Comparison of ENCODE assay signal across 15 cellular contexts in the genomic region with DNA sequence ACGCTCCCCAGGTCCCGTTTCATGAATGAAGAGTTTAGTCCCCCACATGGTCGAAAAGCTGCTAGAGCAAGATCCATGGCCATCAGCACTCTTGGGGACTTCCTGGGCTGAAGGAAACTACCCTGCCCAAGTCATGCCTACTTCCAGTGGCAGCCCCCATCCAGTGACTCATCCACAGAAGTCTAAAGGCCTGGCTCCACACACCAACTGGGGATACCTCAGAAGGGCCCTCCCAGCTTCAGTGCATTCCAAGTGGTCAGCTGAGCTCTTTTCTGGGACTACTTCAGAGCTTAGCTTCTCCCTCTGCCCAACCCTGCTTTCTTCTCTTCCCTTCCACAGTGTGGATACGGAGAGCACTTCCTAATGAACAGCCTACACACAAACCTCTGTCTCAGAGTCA.
DNase-seq lines count a peak whose midpoint lies in the region; ATAC-seq, FAIRE-seq and TF ChIP-seq lines count a peak whose summit lies in the region.
"Had no signal": no experiment of that assay in that cellular context is flagged by ENCODE, and none has a peak within 500 bp of the region (broad histone marks: within the 10 kb centered on the region; RNA-seq: fewer than 3 reads in every experiment).

No MANE protein-coding gene starts in this region.

- no peaks in the 10 kb centered on the region for H4K20me1 ChIP-seq in K562 (replicated peaks; ENCODE audit: control insufficient read depth, insufficient read depth, low read length)

- TF ChIP-seq EP300 in K562 (IDR thresholded peaks at IDR 0.05; ENCODE audit: low read length) (no peak), stomach (IDR thresholded peaks at IDR 0.05) (no peak)

- intact Hi-C loops in K562 (cut with micrococcal nuclease): loop anchor here (5.0 kb wide), 2 partner anchors 48 to 198 kb away; no protein-coding TSS in a partner anchor
- intact Hi-C loops in kidney (cut with DNase I): loop anchor here (10.0 kb wide), 2 partner anchors 121 to 151 kb away; no protein-coding TSS in a partner anchor
- intact Hi-C loops in posterior cingulate gyrus (cut with DNase I): loop anchor here (5.0 kb wide), 1 partner anchor 43 kb away; no protein-coding TSS in a partner anchor
- intact Hi-C loops in stomach (cut with DNase I; ENCODE audit: low total_unique reads): loop anchor here (10.0 kb wide), 1 partner anchor 121 kb away; no protein-coding TSS in a partner anchor

- H3K27ac ChIP-seq in K562 (ENCODE audit: extremely low read depth, low read depth, low read length) (no peak overlapping the region), kidney (ENCODE audit: low read depth in 2 of 2, low read length in 2 of 2) (peak overlapping the region; percentile 33 to 36), stomach (peak overlapping the region in 2 of 5 donors; percentile 34 to 78)
- H3K27ac ChIP-seq: HL-60 had no signal

- no peaks in the 10 kb centered on the region for H3K9me3 ChIP-seq in K562 (replicated peaks; ENCODE audit: control insufficient read depth, insufficient read depth, low read depth, low read length)
- H3K9me3 ChIP-seq in kidney (ENCODE audit: control insufficient read depth in 1 of 2, low read length in 2 of 2): no peaks in the 10 kb centered on the region
- H3K9me3 ChIP-seq in stomach: no peaks in the 10 kb centered on the region

- no peak overlapping the region for H3K4me2 ChIP-seq in K562 (ENCODE audit: insufficient read depth, low read length)

- H3K27me3 Mint-ChIP-seq in effector memory CD8-positive, alpha-beta T cell: peaks cover 0 to 10% of the 10 kb centered on the region in 2 donors
- H3K27me3 Mint-ChIP-seq: activated naive CD8-positive, alpha-beta T cell treated with anti-CD3 and anti-CD28 coated beads, Interleukin-2, amount 10 ng/mL, durations not matched to agents 7 days and 5 days had no signal

- H3K36me3 ChIP-seq in K562 (ENCODE audit: control insufficient read depth, insufficient read depth, low read length) (no peaks in the 10 kb centered on the region), kidney (ENCODE audit: control insufficient read depth in 1 of 2, insufficient read depth in 2 of 2, low read length in 2 of 2) (no peaks in the 10 kb centered on the region), stomach (no peaks in the 10 kb centered on the region)

- TF ChIP-seq CTCF in K562 (IDR thresholded peaks at IDR 0.05 in 2 of 3, conservative IDR thresholded peaks at IDR 0.05 in 1 of 3; ENCODE audit: insufficient read depth in 2 of 3, low read depth in 1 of 3, low read length in 3 of 3): no peak
- TF ChIP-seq CTCF in kidney (IDR thresholded peaks at IDR 0.05; ENCODE audit: borderline replicate concordance, extremely low read depth, insufficient read depth): no peak
- no peak for TF ChIP-seq CTCF in stomach (IDR thresholded peaks at IDR 0.05)

- H3K27ac Mint-ChIP-seq in effector memory CD8-positive, alpha-beta T cell: no peak overlapping the region
- H3K27ac Mint-ChIP-seq: activated naive CD8-positive, alpha-beta T cell treated with anti-CD3 and anti-CD28 coated beads, Interleukin-2, amount 10 ng/mL, durations not matched to agents 7 days and 5 days had no signal

- no peak for TF ChIP-seq POLR2A in K562 (conservative IDR thresholded peaks at IDR 0.05)
- TF ChIP-seq POLR2A in stomach (IDR thresholded peaks at IDR 0.05): no peak

- TF ChIP-seq RAD21 in K562 (CRISPR knock-in tag; conservative IDR thresholded peaks at IDR 0.05 in 1 of 2, IDR thresholded peaks at IDR 0.05 in 1 of 2): no peak

- H3K4me1 ChIP-seq in K562 (replicated peaks in 1 of 2; ENCODE audit: control insufficient read depth in 2 of 2, insufficient read depth in 2 of 2, low read length in 2 of 2) (peaks cover 4 to 31% of the 10 kb centered on the region in 2 experiments; a peak in 3 of 5 replicates), kidney (ENCODE audit: control insufficient read depth in 1 of 2, insufficient read depth in 1 of 2, low read depth in 1 of 2, low read length in 2 of 2) (peaks cover 28 to 32% of the 10 kb centered on the region in 2 donors), stomach (peaks cover 36 to 83% (median 65%) of the 10 kb centered on the region in 4 donors)

- H3K9ac ChIP-seq in K562 (ENCODE audit: insufficient read depth in 1 of 2, low read depth in 2 of 2, low read length in 2 of 2) (no peak overlapping the region; a peak in 1 of 4 replicates), kidney (ENCODE audit: low read length in 2 of 2) (no peak overlapping the region)

- no peak for FAIRE-seq in K562 (lab: Jason Lieb, UNC)
- FAIRE-seq in kidney (lab: Jason Lieb, UNC): no peak

- no peaks in the 10 kb centered on the region for H3K79me2 ChIP-seq in K562 (ENCODE audit: control insufficient read depth, insufficient read depth, low read length)

- no peaks in the 10 kb centered on the region for H3K36me3 Mint-ChIP-seq in effector memory CD8-positive, alpha-beta T cell (ENCODE audit: insufficient read depth)
- H3K36me3 Mint-ChIP-seq: activated naive CD8-positive, alpha-beta T cell treated with anti-CD3 and anti-CD28 coated beads, Interleukin-2, amount 10 ng/mL, durations not matched to agents 7 days and 5 days had no signal

- 65% methylated on average over 4 of the region's 4 CpGs for WGBS in K562 (ENCODE audit: insufficient coverage, low coverage, missing lambda C conversion rate)
- 86 to 97% (median 92%) methylated on average over 4 of the region's 4 CpGs for WGBS in stomach, 5 donors

- ATAC-seq in K562 (no peak; the same call in 2 of the 3 replicates), GM19452 (IDR thresholded peaks at IDR 0.05; ENCODE audit: unreplicated experiment) (no peak)
- ATAC-seq in effector memory CD8-positive, alpha-beta T cell (replicated peaks): no peak

- POLR2A ChIA-PET in K562 (lab: Yijun Ruan, JAX): interaction anchor here (0.6 to 3.5 kb wide), 8 partner anchors 12 to 163 kb away, joined by 3 to 19 read pairs (median 3); no protein-coding TSS in a partner anchor

- H2AFZ ChIP-seq in K562 (ENCODE audit: low read depth, low read length): no peak overlapping the region

- H3K9me3 Mint-ChIP-seq in effector memory CD8-positive, alpha-beta T cell: no peaks in the 10 kb centered on the region
- H3K9me3 Mint-ChIP-seq: activated naive CD8-positive, alpha-beta T cell treated with anti-CD3 and anti-CD28 coated beads, Interleukin-2, amount 10 ng/mL, durations not matched to agents 7 days and 5 days; neural crest cell had no signal

- BruUV-seq in K562 (replicated peaks; lab: Mats Ljungman, UMichigan): no TSS peak

- no peaks in the 10 kb centered on the region for H3K4me1 Mint-ChIP-seq in effector memory CD8-positive, alpha-beta T cell (ENCODE audit: low read depth in 2 of 2)

- H3K4me3 Mint-ChIP-seq in effector memory CD8-positive, alpha-beta T cell: no peak overlapping the region
- H3K4me3 Mint-ChIP-seq: activated naive CD8-positive, alpha-beta T cell treated with anti-CD3 and anti-CD28 coated beads, Interleukin-2, amount 10 ng/mL, durations not matched to agents 7 days and 5 days; neural crest cell had no signal

- no peaks in the 10 kb centered on the region for H3K9me1 ChIP-seq in K562 (ENCODE audit: control insufficient read depth, insufficient read depth, low read length)

- H3K4me3 ChIP-seq in K562 (no peak overlapping the region), kidney (ENCODE audit: low read length in 2 of 2) (no peak overlapping the region), stomach (no peak overlapping the region)

- DNase-seq in A172 (ENCODE audit: low spot score): peak; percentile 88
- DNase-seq in HT1080 (ENCODE audit: low read depth): peak; percentile 87
- DNase-seq in K562 (ENCODE audit: extremely low read depth in 1 of 4, low spot score in 3 of 4): no peak
- no peak for DNase-seq in kidney
- no peak for DNase-seq in posterior cingulate gyrus
- DNase-seq in effector memory CD8-positive, alpha-beta T cell: no peak
- DNase-seq in stomach: no peak
- DNase-seq: activated naive CD8-positive, alpha-beta T cell treated with anti-CD3 and anti-CD28 coated beads, Interleukin-2, amount 10 ng/mL, durations not matched to agents 7 days and 5 days; DND-41; NCI-H1417 treated with DMSO at 0.1 percent for 48 hours; stimulated activated CD4-positive, alpha-beta T cell treated with anti-CD3 and anti-CD28 coated beads, Interleukin-1b, Interleukin-23, amount 100 ng/mL, for 48 hours; stimulated activated naive CD4-positive, alpha-beta T cell had no signal

- H3K27me3 ChIP-seq in K562 (ENCODE audit: control insufficient read depth in 2 of 2, insufficient read depth in 2 of 2, low read length in 2 of 2) (no peaks in the 10 kb centered on the region), stomach (no peaks in the 10 kb centered on the region)

- in situ Hi-C loops in K562 (cut with MboI): loop anchor here (10.0 kb wide), 1 partner anchor 261 kb away; no protein-coding TSS in a partner anchor

- CTCF ChIA-PET in K562 (lab: Yijun Ruan, JAX; ENCODE audit: low intra/inter-chr PET ratio): no interaction called here

TF ChIP-seq in K562, 482 proteins besides CTCF, POLR2A, EP300 and RAD21 (continues in another document):
- no peak for TF ChIP-seq BRF1 (IDR thresholded peaks at IDR 0.05; ENCODE audit: borderline replicate concordance, extremely low read depth, insufficient read length)
- TF ChIP-seq KAT2B (IDR thresholded peaks at IDR 0.05; ENCODE audit: low read depth, low read length): no peak
- no peak for TF ChIP-seq CBX3 (IDR thresholded peaks at IDR 0.05; ENCODE audit: borderline replicate concordance in 1 of 2, low read length in 2 of 2)
- TF ChIP-seq, protein P1, sequence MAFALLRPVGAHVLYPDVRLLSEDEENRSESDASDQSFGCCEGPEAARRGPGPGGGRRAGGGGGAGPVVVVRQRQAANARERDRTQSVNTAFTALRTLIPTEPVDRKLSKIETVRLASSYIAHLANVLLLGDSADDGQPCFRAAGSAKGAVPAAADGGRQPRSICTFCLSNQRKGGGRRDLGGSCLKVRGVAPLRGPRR (CRISPR knock-in tag; IDR thresholded peaks at IDR 0.05): no peak
- TF ChIP-seq ZNF507 (tag; conservative IDR thresholded peaks at IDR 0.05): no peak
- no peak for TF ChIP-seq LARP7 (IDR thresholded peaks at IDR 0.05)
- peak; percentile 18; the same call in 1 of the 2 replicates for TF ChIP-seq JUND (IDR thresholded peaks at IDR 0.05; ENCODE audit: borderline replicate concordance, low read depth, low read length)
- TF ChIP-seq JUND (tag; IDR thresholded peaks at IDR 0.05; ENCODE audit: borderline replicate concordance, low read depth, low read length): no peak
- TF ChIP-seq, protein P2, sequence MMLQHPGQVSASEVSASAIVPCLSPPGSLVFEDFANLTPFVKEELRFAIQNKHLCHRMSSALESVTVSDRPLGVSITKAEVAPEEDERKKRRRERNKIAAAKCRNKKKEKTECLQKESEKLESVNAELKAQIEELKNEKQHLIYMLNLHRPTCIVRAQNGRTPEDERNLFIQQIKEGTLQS (IDR thresholded peaks at IDR 0.05): peak; percentile 22; the same call in 1 of the 2 replicates
- TF ChIP-seq, protein P2 (CRISPR knock-in tag; conservative IDR thresholded peaks at IDR 0.05): no peak
- no peak for TF ChIP-seq RBM39 (optimal IDR thresholded peaks at IDR 0.05; ENCODE audit: low read depth, low read length)

Comparison
In these comparisons a context has a peak if more than half of its experiments do, and no peak if none do; other contexts are left out.
1. DNase-seq: peak in A172 (single experiment) and HT1080 (single experiment); none in K562 (0 of 4), kidney (single experiment), posterior cingulate gyrus (0 of 10), effector memory CD8-positive, alpha-beta T cell (0 of 3) and stomach (single experiment).